ENCODE assay signal across 14 cellular contexts in genomic region chr7:2921748-2922147, GRCh38.
DNase-seq lines count a peak whose midpoint lies in the region; TF ChIP-seq lines count a peak whose summit lies in the region.
"Had no signal": no experiment of that assay in that cellular context is flagged by ENCODE, and none has a peak within 500 bp of the region (broad histone marks: within the 10 kb centered on the region; RNA-seq: fewer than 3 reads in every experiment).

No MANE protein-coding gene starts in this region.

- DNase-seq in AG10803 (ENCODE audit: low read depth) = no peak
- no peak for DNase-seq in HFF-Myc (ENCODE audit: extremely low read depth, low read depth)
- DNase-seq in astrocyte of the cerebellum (ENCODE audit: low read depth) = no peak
- DNase-seq in left kidney (ENCODE audit: low read depth, low spot score) = peak; percentile 65
- no peak for DNase-seq in cortex of kidney (lab: John Stamatoyannopoulos, UW)
- DNase-seq in stomach = no peak
- DNase-seq in A172 (ENCODE audit: low spot score) = no peak
- no peak for DNase-seq in NCI-H2196 treated with DMSO at 0.1 percent for 48 hours (lab: John Stamatoyannopoulos, UW; ENCODE audit: unreplicated experiment)
- DNase-seq: activated CD4-positive, alpha-beta T cell treated with anti-CD3 and anti-CD28 coated beads for 1 hour; effector memory CD4-positive, alpha-beta T cell; HCEC 1CT; NCI-H1092; tibial artery had no signal

- TF ChIP-seq POLR2A in stomach (IDR thresholded peaks at IDR 0.05) = no peak

- no peak for TF ChIP-seq EP300 in stomach (IDR thresholded peaks at IDR 0.05)

- intact Hi-C loops in stomach (cut with DNase I; ENCODE audit: low total_unique reads) = no loop called here

- peaks cover 0 to 21% (median 3%) of the 10 kb centered on the region in 3 donors for H3K27me3 ChIP-seq in stomach

- 45 to 64% (median 62%) methylated on average over 5 to 7 of the region's 7 CpGs for whole genome bisulfite sequencing in stomach, 5 donors

- no peaks in the 10 kb centered on the region for H3K4me1 ChIP-seq in stomach
- H3K4me1 ChIP-seq: parathyroid adenoma had no signal

- in situ Hi-C loops in astrocyte of the cerebellum (cut with HindIII; ENCODE audit: low sequenced_read_pairs) = no loop called here

- H3K36me3 ChIP-seq in stomach = peaks cover 0 to 10% (median 2%) of the 10 kb centered on the region in 4 donors
- H3K36me3 ChIP-seq: tibial artery had no signal

- peak; percentile 10; the same call in 1 of the 2 replicates for TF ChIP-seq CTCF in AG10803 (conservative IDR thresholded peaks at IDR 0.05; ENCODE audit: low read length)
- TF ChIP-seq CTCF in HFF-Myc (IDR thresholded peaks at IDR 0.05; ENCODE audit: low read depth, low read length, missing control alignments) = peak; percentile 35
- TF ChIP-seq CTCF in astrocyte of the cerebellum (IDR thresholded peaks at IDR 0.05; ENCODE audit: low read depth, low read length, missing control alignments) = peak; percentile 27
- TF ChIP-seq CTCF in stomach (IDR thresholded peaks at IDR 0.05) = no peak

- no peaks in the 10 kb centered on the region for H3K9me3 ChIP-seq in stomach
- H3K9me3 ChIP-seq: tibial artery had no signal

- H3K4me3 ChIP-seq in AG10803 (ENCODE audit: low read length) (no peak overlapping the region), HFF-Myc (replicated peaks; ENCODE audit: low read depth, low read length) (no peak overlapping the region), astrocyte of the cerebellum (ENCODE audit: low read depth, low read length) (no peak overlapping the region), stomach (no peak overlapping the region)

- H3K27ac ChIP-seq in stomach = no peak overlapping the region
- H3K27ac ChIP-seq: parathyroid adenoma, tibial artery had no signal

Comparison
In these comparisons a context has a peak if more than half of its experiments do, and no peak if none do; other contexts are left out.
1. CTCF ChIP-seq: peak in AG10803 (single experiment), HFF-Myc (single experiment) and astrocyte of the cerebellum (single experiment); none in stomach (0 of 7).